ENCODE assay signal across 13 cellular contexts in the genomic region with DNA sequence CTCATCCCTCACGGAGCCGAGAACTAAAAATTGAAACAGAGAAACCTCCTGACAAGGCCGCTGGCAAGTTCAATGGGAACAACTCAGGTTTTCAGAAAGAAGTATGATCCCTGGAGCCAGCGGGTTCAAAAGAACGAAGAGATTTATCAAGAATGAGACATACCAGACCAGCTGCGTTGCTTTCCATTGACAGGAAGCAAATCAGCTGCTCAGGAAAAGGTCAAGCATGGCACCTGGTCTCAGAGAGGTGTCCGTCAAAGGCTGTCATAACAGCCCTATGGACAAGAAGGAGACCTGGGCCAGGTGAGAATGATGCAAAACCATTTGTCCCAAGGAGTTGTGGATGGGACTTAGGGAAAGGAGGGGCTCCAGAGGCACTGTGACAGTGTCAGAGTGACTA. TPM values are rescaled to one million over a fixed set of nuclear protein-coding genes. Genes with fewer than 3 reads are reported as not detected.
DNase-seq lines count a peak whose midpoint lies in the region; TF ChIP-seq lines count a peak whose summit lies in the region.
"Had no signal": no experiment of that assay in that cellular context is flagged by ENCODE, and none has a peak within 500 bp of the region (broad histone marks: within the 10 kb centered on the region; RNA-seq: fewer than 3 reads in every experiment).

No MANE protein-coding gene starts in this region.

- no peaks in the 10 kb centered on the region for H3K9me3 ChIP-seq in H9 (ENCODE audit: control insufficient read depth, low read depth, low read length)
- no peaks in the 10 kb centered on the region for H3K9me3 ChIP-seq in mesenchymal stem cell (ENCODE audit: control insufficient read depth, low read length)
- H3K9me3 ChIP-seq in trophoblast cell (ENCODE audit: insufficient read depth, low read depth, low read length), result no peaks in the 10 kb centered on the region
- H3K9me3 ChIP-seq: BLaER1 treated with 17β-estradiol and CSF1 and Interleukin-3, amounts not matched to agents 10 nM and 100 nM had no signal

- TF ChIP-seq CTCF in H9 (conservative IDR thresholded peaks at IDR 0.05) (no peak), progenitor cell of endocrine pancreas (IDR thresholded peaks at IDR 0.05; ENCODE audit: unreplicated experiment) (no peak)

- H3K14ac ChIP-seq in H9 (ENCODE audit: insufficient read depth, low read length) (no peak overlapping the region), mesenchymal stem cell (ENCODE audit: low read length in 2 of 2) (no peak overlapping the region), trophoblast cell (ENCODE audit: low read length) (peak overlapping the region; percentile 0)

- H2BK5ac ChIP-seq in H9 (ENCODE audit: insufficient read length, low read length) (no peak overlapping the region), mesenchymal stem cell (ENCODE audit: low read depth, low read length, poor library complexity, severe bottlenecking) (no peak overlapping the region), trophoblast cell (ENCODE audit: low read depth, low read length, poor library complexity) (no peak overlapping the region)

- H3K9me3 Mint-ChIP-seq in H9 (no peaks in the 10 kb centered on the region; a peak in 1 of 5 replicates), progenitor cell of endocrine pancreas (ENCODE audit: low read depth) (no peaks in the 10 kb centered on the region)
- H3K9me3 Mint-ChIP-seq: CD8-positive, alpha-beta memory T cell had no signal

- H3K27ac Mint-ChIP-seq in H9, result peak overlapping the region in 2 of 3 experiments; percentile 45 to 50; a peak in 2 of 7 replicates
- H3K27ac Mint-ChIP-seq in progenitor cell of endocrine pancreas, result no peak overlapping the region
- H3K27ac Mint-ChIP-seq: B cell; CD8-positive, alpha-beta memory T cell had no signal

- no peak overlapping the region for H2BK15ac ChIP-seq in H9 (ENCODE audit: low read depth, low read length)
- no peak overlapping the region for H2BK15ac ChIP-seq in mesenchymal stem cell (ENCODE audit: low read depth, poor library complexity, severe bottlenecking)

- H4K12ac ChIP-seq in trophoblast cell (ENCODE audit: low read depth, low read length), result no peak overlapping the region

- H2BK12ac ChIP-seq in H9 (ENCODE audit: insufficient read length, low read depth, low read length), result no peak overlapping the region
- no peak overlapping the region for H2BK12ac ChIP-seq in mesenchymal stem cell (ENCODE audit: low read length in 2 of 2)
- peak overlapping the region; percentile 44 for H2BK12ac ChIP-seq in trophoblast cell (ENCODE audit: low read length)

- H3K79me2 ChIP-seq in H9 (ENCODE audit: insufficient read depth, low read length) (no peaks in the 10 kb centered on the region), trophoblast cell (ENCODE audit: control insufficient read depth, insufficient read depth, low read length, poor library complexity) (no peaks in the 10 kb centered on the region)

- H3K4me2 ChIP-seq in H9 (ENCODE audit: insufficient read depth, insufficient read length, low read length) (no peak overlapping the region), mesenchymal stem cell (ENCODE audit: low read length, poor library complexity, severe bottlenecking) (no peak overlapping the region), trophoblast cell (ENCODE audit: low read length) (no peak overlapping the region)
- H3K4me2 ChIP-seq: BLaER1 treated with 17β-estradiol and CSF1 and Interleukin-3, amounts not matched to agents 10 nM and 100 nM had no signal

- H3K27me3 Mint-ChIP-seq in H9 (ENCODE audit: low read depth) (no peaks in the 10 kb centered on the region), progenitor cell of endocrine pancreas (peaks cover 24% of the 10 kb centered on the region)
- H3K27me3 Mint-ChIP-seq: B cell had no signal

- H3K4me1 ChIP-seq in H9 (ENCODE audit: insufficient read depth, low read length) (no peaks in the 10 kb centered on the region), mesenchymal stem cell (ENCODE audit: control insufficient read depth, insufficient read depth, low read depth, low read length) (peaks cover 11% of the 10 kb centered on the region), trophoblast cell (ENCODE audit: control insufficient read depth in 1 of 2, insufficient read depth in 2 of 2, low read length in 2 of 2) (peaks cover 15 to 17% of the 10 kb centered on the region in 2 experiments)
- H3K4me1 ChIP-seq: BLaER1 treated with 17β-estradiol and CSF1 and Interleukin-3, amounts not matched to agents 10 nM and 100 nM had no signal

- peaks cover 0 to 4% of the 10 kb centered on the region in 2 experiments for H3K36me3 ChIP-seq in mesenchymal stem cell (ENCODE audit: control insufficient read depth in 1 of 2, insufficient read depth in 2 of 2, low read depth in 1 of 2, low read length in 2 of 2)
- H3K36me3 ChIP-seq in trophoblast cell (ENCODE audit: control insufficient read depth in 1 of 2, insufficient read depth in 2 of 2, low read length in 2 of 2), result no peaks in the 10 kb centered on the region
- H3K36me3 ChIP-seq: BLaER1 treated with 17β-estradiol and CSF1 and Interleukin-3, amounts not matched to agents 10 nM and 100 nM had no signal

- H3K79me1 ChIP-seq in H9 (ENCODE audit: insufficient read depth, low read depth, low read length, poor library complexity, severe bottlenecking) (no peaks in the 10 kb centered on the region), mesenchymal stem cell (replicated peaks; ENCODE audit: low read length, poor library complexity, severe bottlenecking) (no peaks in the 10 kb centered on the region), trophoblast cell (ENCODE audit: low read length) (peaks cover 13% of the 10 kb centered on the region)

- no peak overlapping the region for H3K4me3 Mint-ChIP-seq in H9
- no peak overlapping the region for H3K4me3 Mint-ChIP-seq in progenitor cell of endocrine pancreas (ENCODE audit: low read depth)
- H3K4me3 Mint-ChIP-seq: B cell; CD8-positive, alpha-beta memory T cell had no signal

- no peaks in the 10 kb centered on the region for H3K23me2 ChIP-seq in H9 (ENCODE audit: insufficient read length, low read depth, low read length, poor library complexity, severe bottlenecking)

- H2AK5ac ChIP-seq in H9 (ENCODE audit: insufficient read length, low read length) (no peak overlapping the region), mesenchymal stem cell (ENCODE audit: low read length, severe bottlenecking) (no peak overlapping the region), trophoblast cell (ENCODE audit: low read length) (no peak overlapping the region)

- no peak overlapping the region for H2BK20ac ChIP-seq in H9 (ENCODE audit: low read depth, low read length, poor library complexity, severe bottlenecking)

- H3K4ac ChIP-seq in H9 (ENCODE audit: low read depth, low read length) (no peak overlapping the region), mesenchymal stem cell (ENCODE audit: low read depth in 1 of 2, low read length in 2 of 2) (no peak overlapping the region), trophoblast cell (ENCODE audit: low read depth, low read length) (no peak overlapping the region)

- H3K18ac ChIP-seq in H9 (ENCODE audit: insufficient read length, low read depth, low read length) (no peak overlapping the region), mesenchymal stem cell (ENCODE audit: low read depth in 1 of 2, low read length in 2 of 2) (no peak overlapping the region), trophoblast cell (ENCODE audit: low read length) (no peak overlapping the region)

- peaks cover 10 to 18% of the 10 kb centered on the region in 2 experiments for H3K4me1 Mint-ChIP-seq in H9
- peaks cover 14% of the 10 kb centered on the region for H3K4me1 Mint-ChIP-seq in progenitor cell of endocrine pancreas (ENCODE audit: low read depth)
- H3K4me1 Mint-ChIP-seq: B cell; CD8-positive, alpha-beta memory T cell had no signal

- H3T11ph ChIP-seq in H9 (ENCODE audit: low read length), result no peak overlapping the region

- no peak overlapping the region for H3K9ac ChIP-seq in H9 (ENCODE audit: extremely low read depth, insufficient read length, low read length)
- H3K9ac ChIP-seq in mesenchymal stem cell (ENCODE audit: low read length), result no peak overlapping the region
- H3K9ac ChIP-seq in trophoblast cell (ENCODE audit: low read length), result no peak overlapping the region
- H3K9ac ChIP-seq: BLaER1 treated with 17β-estradiol and CSF1 and Interleukin-3, amounts not matched to agents 10 nM and 100 nM; GM23248 had no signal

- DNase-seq in H9, result no peak
- DNase-seq in dermis blood vessel endothelial cell, result peak; percentile 5
- DNase-seq in mesenchymal stem cell, result no peak
- peak; percentile 85 to 92 for DNase-seq in trophoblast cell
- DNase-seq in progenitor cell of endocrine pancreas (ENCODE audit: low spot score, unreplicated experiment), result no peak
- no peak for DNase-seq in activated naive CD4-positive, alpha-beta T cell treated with Interleukin-2 at 50 U/mL for 16 hours
- no peak for DNase-seq in DMS79 treated with DMSO at 0.1 percent for 48 hours (lab: John Stamatoyannopoulos, UW)
- DNase-seq: CD8-positive, alpha-beta memory T cell; COR-L47; GDM1; GM23248 had no signal

- H3K27me3 ChIP-seq in H9 (ENCODE audit: insufficient read depth, low read length), result no peaks in the 10 kb centered on the region
- H3K27me3 ChIP-seq in mesenchymal stem cell (ENCODE audit: control insufficient read depth in 1 of 2, insufficient read depth in 1 of 2, low read length in 2 of 2), result no peaks in the 10 kb centered on the region
- H3K27me3 ChIP-seq in trophoblast cell (ENCODE audit: insufficient read depth, low read length), result no peaks in the 10 kb centered on the region
- H3K27me3 ChIP-seq: BLaER1 treated with 17β-estradiol and CSF1 and Interleukin-3, amounts not matched to agents 10 nM and 100 nM had no signal

- no peak overlapping the region for H4K5ac ChIP-seq in H9 (ENCODE audit: insufficient read length, low read depth, low read length)

- no peak overlapping the region for H2AFZ ChIP-seq in H9 (ENCODE audit: low read length)
- H2AFZ ChIP-seq in mesenchymal stem cell (ENCODE audit: low read depth, low read length), result no peak overlapping the region
- no peak overlapping the region for H2AFZ ChIP-seq in trophoblast cell (ENCODE audit: insufficient read depth, low read length, poor library complexity)
- H2AFZ ChIP-seq: GM23248 had no signal

- H3K27ac ChIP-seq in H9 (ENCODE audit: insufficient read length, low read depth, low read length), result no peak overlapping the region
- no peak overlapping the region for H3K27ac ChIP-seq in mesenchymal stem cell (ENCODE audit: low read length, poor library complexity, severe bottlenecking)
- peak overlapping the region; percentile 12 for H3K27ac ChIP-seq in trophoblast cell (ENCODE audit: low read depth, low read length)
- H3K27ac ChIP-seq: BLaER1 treated with 17β-estradiol and CSF1 and Interleukin-3, amounts not matched to agents 10 nM and 100 nM; GM23248 had no signal

- no peak overlapping the region for H3K4me3 ChIP-seq in mesenchymal stem cell (ENCODE audit: insufficient read depth in 1 of 2, low read depth in 1 of 2, low read length in 2 of 2)
- no peak overlapping the region for H3K4me3 ChIP-seq in trophoblast cell (ENCODE audit: low read depth, low read length)
- H3K4me3 ChIP-seq: BLaER1 treated with 17β-estradiol and CSF1 and Interleukin-3, amounts not matched to agents 10 nM and 100 nM; GM23248 had no signal

- no peaks in the 10 kb centered on the region for H4K20me1 ChIP-seq in H9 (ENCODE audit: control insufficient read depth, insufficient read depth, insufficient read length)
- H4K20me1 ChIP-seq: BLaER1 treated with 17β-estradiol and CSF1 and Interleukin-3, amounts not matched to agents 10 nM and 100 nM had no signal

- no peaks in the 10 kb centered on the region for H3K36me3 Mint-ChIP-seq in H9 (ENCODE audit: insufficient read depth in 1 of 3, low read depth in 3 of 3)
- H3K36me3 Mint-ChIP-seq in progenitor cell of endocrine pancreas (ENCODE audit: insufficient read depth), result peaks cover 5% of the 10 kb centered on the region
- H3K36me3 Mint-ChIP-seq: CD8-positive, alpha-beta memory T cell had no signal

- H3K23ac ChIP-seq in H9 (ENCODE audit: insufficient read length, low read depth, low read length) (no peak overlapping the region), mesenchymal stem cell (ENCODE audit: low read length in 2 of 2) (no peak overlapping the region), trophoblast cell (ENCODE audit: low read length) (no peak overlapping the region)

- no CpG with 5 or more reads among the region's 7 CpGs for WGBS in H9 (ENCODE audit: extremely low coverage, insufficient read length, low lambda C conversion rate)
- 93% methylated on average over 7 of the region's 7 CpGs for WGBS in mesenchymal stem cell
- no CpG with 5 or more reads among the region's 7 CpGs for WGBS in trophoblast cell (ENCODE audit: extremely low coverage, insufficient coverage, insufficient read length)

- H4K91ac ChIP-seq in H9 (ENCODE audit: insufficient read length, low read depth, low read length), result no peak overlapping the region
- peak overlapping the region; percentile 39 for H4K91ac ChIP-seq in mesenchymal stem cell (ENCODE audit: low read length)
- H4K91ac ChIP-seq in trophoblast cell (ENCODE audit: low read depth, low read length), result peak overlapping the region; percentile 11

- H2BK120ac ChIP-seq in H9 (ENCODE audit: low read depth, low read length, poor library complexity, severe bottlenecking), result no peak overlapping the region
- no peak overlapping the region for H2BK120ac ChIP-seq in mesenchymal stem cell (ENCODE audit: low read depth, low read length)
- H2BK120ac ChIP-seq in trophoblast cell (ENCODE audit: insufficient read depth, low read length, poor library complexity), result no peak overlapping the region

- H4K8ac ChIP-seq in H9 (replicated peaks; ENCODE audit: insufficient read length, low read depth, low read length), result no peak overlapping the region
- H4K8ac ChIP-seq in mesenchymal stem cell (ENCODE audit: low read length), result no peak overlapping the region
- H4K8ac ChIP-seq in trophoblast cell (ENCODE audit: low read depth, low read length), result no peak overlapping the region

- no peak overlapping the region for H3K56ac ChIP-seq in H9 (ENCODE audit: insufficient read length, low read depth, low read length)

RNA-seq across cellular contexts. Expression of a gene that starts 34.9 kb away (rescaled TPM):
- total RNA-seq in H9 (2021) (6.1 and 6.3 TPM in 2 replicates), dermis blood vessel endothelial cell (22.8 and 23.0 TPM in 2 replicates), progenitor cell of endocrine pancreas (9.9 and 12.3 TPM in 2 replicates)
- 8.1 TPM for polyA plus RNA-seq in mesenchymal stem cell (2013, experiment 1 of 2)
- polyA plus RNA-seq in mesenchymal stem cell (2013, experiment 2 of 2), result 8.0 TPM
- 38.9 and 42.9 TPM in 2 replicates for polyA plus RNA-seq in trophoblast cell (2013)

Comparison
In these comparisons a context has a peak if more than half of its experiments do, and no peak if none do; other contexts are left out.
1. DNase-seq: peak in dermis blood vessel endothelial cell (single experiment) and trophoblast cell (2 of 2); none in H9 (single experiment), mesenchymal stem cell (single experiment), progenitor cell of endocrine pancreas (single experiment), activated naive CD4-positive, alpha-beta T cell treated with Interleukin-2 at 50 U/mL for 16 hours (single experiment) and DMS79 treated with DMSO at 0.1 percent for 48 hours (single experiment).